ENCODE assay signal across 7 cellular contexts in genomic region chr6:5256952-5257351, GRCh38.
"Had no signal": no experiment of that assay in that cellular context is flagged by ENCODE, and none has a peak within 500 bp of the region (broad histone marks: within the 10 kb centered on the region; RNA-seq: fewer than 3 reads in every experiment).

No MANE protein-coding gene starts in this region.

- H3K9me3 Mint-ChIP-seq: IgD-negative memory B cell had no signal

- H2AFZ ChIP-seq: GM23338 had no signal

- DNase-seq: H9, HCEC 1CT had no signal

- H3K4me3 Mint-ChIP-seq: GM23338, H9 had no signal

- ATAC-seq: GM23338 had no signal

- H3K4me3 ChIP-seq: GM23338 had no signal

- FAIRE-seq: H1, H54, HTR-8/SVneo had no signal

- H3K4me2 ChIP-seq: GM23338 had no signal

- H3K27me3 Mint-ChIP-seq: IgD-negative memory B cell had no signal

- H3K27ac Mint-ChIP-seq: GM23338, H9 had no signal
